Comparison of ENCODE assay signal across 17 cellular contexts in genomic region chr14:61581340-61581739, GRCh38.
"Had no signal": no experiment of that assay in that cellular context is flagged by ENCODE, and none has a peak within 500 bp of the region (broad histone marks: within the 10 kb centered on the region; RNA-seq: fewer than 3 reads in every experiment).

No MANE protein-coding gene starts in this region.

- H3K9me3 ChIP-seq: spleen had no signal

- H3K27me3 ChIP-seq: spleen had no signal

- H3K9ac ChIP-seq: parathyroid adenoma had no signal

- H3K79me2 ChIP-seq: parathyroid adenoma had no signal

- H3K27ac ChIP-seq: coronary artery, epithelial cell of prostate, parathyroid adenoma had no signal

- H3K4me1 ChIP-seq: parathyroid adenoma had no signal

- H2AFZ ChIP-seq: parathyroid adenoma had no signal

- FAIRE-seq: TTC549 had no signal

- ATAC-seq: activated T-helper 17 cell treated with anti-CD3 and anti-CD28 coated beads, Interleukin-2, amount 50 U/mL, for 72 hours; SK-N-SH treated with all-trans-retinoic acid at 6 μM for 48 hours; stimulated activated naive B cell treated with anti-CD40 and anti-IgM and Interleukin-4, amounts not matched to agents 10 μg/mL and 1 μg/mL and 100 μg/mL, for 72 hours; T-helper 17 cell had no signal

- H3K4me3 ChIP-seq: coronary artery, spleen had no signal

- DNase-seq: activated CD4-positive, alpha-beta T cell treated with anti-CD3 and anti-CD28 coated beads, Interleukin-2, amount 50 U/mL, for 1 hour; activated naive CD4-positive, alpha-beta T cell treated with anti-CD3 and anti-CD28 coated beads for 36 hours; activated T-cell treated with anti-CD3 and anti-CD28 coated beads for 4 hours; effector memory CD4-positive, alpha-beta T cell; glutamatergic neuron; right cardiac atrium; spleen; stimulated activated CD4-positive, alpha-beta T cell treated with anti-CD3 and anti-CD28 coated beads, Interleukin-1b, Interleukin-23, amount 100 ng/mL, for 48 hours; stimulated activated naive B cell treated with anti-CD40 and anti-IgM and Interleukin-4, amounts not matched to agents 10 μg/mL and 1 μg/mL and 100 μg/mL, for 72 hours; substantia nigra; T-helper 17 cell had no signal

- H3K36me3 ChIP-seq: spleen had no signal
